14 cellular contexts compared by ENCODE assay signal in the genomic region with DNA sequence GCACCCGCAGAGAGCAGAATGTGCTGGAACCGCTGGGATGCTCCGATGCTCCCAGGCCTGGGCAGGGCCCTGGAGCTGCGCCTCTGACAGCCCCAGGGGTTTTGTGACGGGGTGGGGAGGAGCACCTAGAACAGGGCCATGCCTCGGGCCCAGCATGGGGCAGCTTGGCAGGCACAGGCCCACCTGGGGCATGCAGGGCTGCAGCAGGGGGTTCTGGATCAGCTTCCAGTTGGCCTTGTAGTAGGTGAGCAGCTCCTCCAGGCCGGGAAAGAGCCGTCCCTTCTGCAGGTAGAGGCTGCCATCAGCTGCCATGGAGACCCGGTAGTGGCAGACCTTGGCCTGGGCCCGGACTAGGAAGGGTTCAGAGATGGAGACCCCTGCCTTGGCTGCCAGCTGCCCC. TPM values are rescaled to one million over a fixed set of nuclear protein-coding genes. Genes with fewer than 3 reads are reported as not detected.
DNase-seq lines count a peak whose midpoint lies in the region; ATAC-seq and TF ChIP-seq lines count a peak whose summit lies in the region.
"Had no signal": no experiment of that assay in that cellular context is flagged by ENCODE, and none has a peak within 500 bp of the region (broad histone marks: within the 10 kb centered on the region; RNA-seq: fewer than 3 reads in every experiment).

No MANE protein-coding gene starts in this region.

- H3K36me3 ChIP-seq in breast epithelium (no peaks in the 10 kb centered on the region), RWPE2 (ENCODE audit: low read depth) (no peaks in the 10 kb centered on the region)

- peak overlapping the region; percentile 74 for H3K4me3 Mint-ChIP-seq in MCF 10A (ENCODE audit: unreplicated experiment)
- peak overlapping the region; percentile 69 for H3K4me3 Mint-ChIP-seq in stimulated activated memory B cell treated with anti-CD40 and anti-IgM and Interleukin-4, amounts not matched to agents 10 μg/mL and 1 μg/mL and 100 μg/mL, for 72 hours

- TF ChIP-seq POLR2A in breast epithelium (IDR thresholded peaks at IDR 0.05) = no peak

- H3K27me3 ChIP-seq in breast epithelium = peaks cover 0 to 17% of the 10 kb centered on the region in 2 donors
- H3K27me3 ChIP-seq in RWPE2 (ENCODE audit: insufficient read depth, poor library complexity, severe bottlenecking) = no peaks in the 10 kb centered on the region

- H3K36me3 Mint-ChIP-seq in MCF 10A (ENCODE audit: insufficient read depth, unreplicated experiment) = peaks cover 7% of the 10 kb centered on the region
- H3K36me3 Mint-ChIP-seq in stimulated activated memory B cell treated with anti-CD40 and anti-IgM and Interleukin-4, amounts not matched to agents 10 μg/mL and 1 μg/mL and 100 μg/mL, for 72 hours = no peaks in the 10 kb centered on the region

- ATAC-seq in RWPE2 (ENCODE audit: low read depth) (no peak), HG03175 (IDR thresholded peaks at IDR 0.05; ENCODE audit: unreplicated experiment) (no peak), GM19035 (IDR thresholded peaks at IDR 0.05; ENCODE audit: unreplicated experiment) (no peak)
- ATAC-seq in stimulated activated memory B cell treated with anti-CD40 and anti-IgM and Interleukin-4, amounts not matched to agents 10 μg/mL and 1 μg/mL and 100 μg/mL, for 72 hours = peak; percentile 40
- ATAC-seq: PC-3 had no signal

- no peaks in the 10 kb centered on the region for H3K9me3 Mint-ChIP-seq in MCF 10A (ENCODE audit: unreplicated experiment)
- H3K9me3 Mint-ChIP-seq in stimulated activated memory B cell treated with anti-CD40 and anti-IgM and Interleukin-4, amounts not matched to agents 10 μg/mL and 1 μg/mL and 100 μg/mL, for 72 hours = no peaks in the 10 kb centered on the region

- H3K27ac ChIP-seq in breast epithelium = no peak overlapping the region
- no peak overlapping the region for H3K27ac ChIP-seq in RWPE2 (ENCODE audit: poor library complexity, severe bottlenecking)

- CTCF ChIA-PET in MCF 10A (lab: Yijun Ruan, JAX) = interaction anchor here (0.5 to 0.7 kb wide), 2 partner anchors 33 to 375 kb away, joined by 3 read pairs; no protein-coding TSS in a partner anchor

- H3K4me3 ChIP-seq in breast epithelium = no peak overlapping the region
- H3K4me3 ChIP-seq in RWPE2 (ENCODE audit: severe bottlenecking) = no peak overlapping the region

- H3K9me3 ChIP-seq in breast epithelium (no peaks in the 10 kb centered on the region), RWPE2 (ENCODE audit: severe bottlenecking) (no peaks in the 10 kb centered on the region)

- POLR2A ChIA-PET in MCF 10A (lab: Yijun Ruan, JAX) = interaction anchor here (0.5 to 2.7 kb wide), 6 partner anchors 9 to 165 kb away, joined by 4 to 12 read pairs (median 6); partner anchors contain the start of genes ARFRP1, PPDPF, RTEL1 and ZGPAT

- no peaks in the 10 kb centered on the region for H3K27me3 Mint-ChIP-seq in MCF 10A (ENCODE audit: insufficient read depth, unreplicated experiment)
- H3K27me3 Mint-ChIP-seq in stimulated activated memory B cell treated with anti-CD40 and anti-IgM and Interleukin-4, amounts not matched to agents 10 μg/mL and 1 μg/mL and 100 μg/mL, for 72 hours = peaks cover 8% of the 10 kb centered on the region

- BruUV-seq in MCF 10A (replicated peaks; lab: Mats Ljungman, UMichigan) = no TSS peak

- DNase-seq in MCF 10A (ENCODE audit: unreplicated experiment) (no peak), breast epithelium (ENCODE audit: low spot score in 2 of 2) (no peak), RWPE2 (ENCODE audit: low spot score) (peak; percentile 89)
- DNase-seq: C1 segment of cervical spinal cord, GDM1, NCI-H187 treated with DMSO at 0.1 percent for 48 hours, NCI-H446 treated with DMSO at 0.1 percent for 48 hours, PC-3 had no signal

- no peak for TF ChIP-seq CTCF in MCF 10A (IDR thresholded peaks at IDR 0.05; ENCODE audit: unreplicated experiment)
- TF ChIP-seq CTCF in breast epithelium (IDR thresholded peaks at IDR 0.05) = no peak
- TF ChIP-seq CTCF in RWPE2 (IDR thresholded peaks at IDR 0.05; ENCODE audit: poor library complexity, severe bottlenecking) = no peak

- no peak overlapping the region for H3K27ac Mint-ChIP-seq in MCF 10A (ENCODE audit: low read depth, unreplicated experiment)
- H3K27ac Mint-ChIP-seq in stimulated activated memory B cell treated with anti-CD40 and anti-IgM and Interleukin-4, amounts not matched to agents 10 μg/mL and 1 μg/mL and 100 μg/mL, for 72 hours = peak overlapping the region; percentile 84

- intact Hi-C loops in MCF 10A (cut with micrococcal nuclease) = no loop called here
- intact Hi-C loops in breast epithelium (cut with DNase I; ENCODE audit: low total_unique reads) = no loop called here

- H3K4me1 Mint-ChIP-seq in MCF 10A (ENCODE audit: insufficient read depth, unreplicated experiment) = peaks cover 21% of the 10 kb centered on the region
- peaks cover 72% of the 10 kb centered on the region for H3K4me1 Mint-ChIP-seq in stimulated activated memory B cell treated with anti-CD40 and anti-IgM and Interleukin-4, amounts not matched to agents 10 μg/mL and 1 μg/mL and 100 μg/mL, for 72 hours

- H3K4me1 ChIP-seq in breast epithelium (peaks cover 0 to 7% of the 10 kb centered on the region in 2 donors), RWPE2 (ENCODE audit: insufficient read depth, poor library complexity, severe bottlenecking) (peaks cover 23% of the 10 kb centered on the region)

RNA-seq across cellular contexts. Expression of gene SRMS, which starts 4.4 kb away (rescaled TPM):
- total RNA-seq in MCF 10A (2022) = 0.81 and 1.4 TPM in 2 replicates
- total RNA-seq in breast epithelium = under 1 TPM in 2 of 3 donors, not detected in 1; 0.59 to 0.66 TPM
- total RNA-seq: A172, H4, LHCN-M2 had no signal

RNA-seq across cellular contexts. Expression of gene PTK6, which starts 6.0 kb away (rescaled TPM):
- total RNA-seq in MCF 10A (2022) = 3.8 and 4.4 TPM in 2 replicates
- 1 to 10 TPM in 1 of 3 donors, under 1 TPM in 2; 0.16 to 2.3 (median 0.88) TPM for total RNA-seq in breast epithelium
- total RNA-seq: H4 had no signal

RNA-seq across cellular contexts. Expression of gene FNDC11, which starts 10.8 kb away (rescaled TPM):
- total RNA-seq in MCF 10A (2022) = 2.4 and 3.9 TPM in 2 replicates
- total RNA-seq in breast epithelium = under 1 TPM; 0.29 to 0.33 (median 0.32) TPM
- total RNA-seq: H4 had no signal

RNA-seq across cellular contexts. Expression of gene PPDPF, which starts 22.6 kb away (rescaled TPM):
- total RNA-seq in MCF 10A (2022) (315 and 355 TPM in 2 replicates), breast epithelium (100 to 1,000 TPM in 2 of 3 donors, 10 to 100 TPM in 1; 71.8 to 151 (median 133) TPM)

RNA-seq across cellular contexts. Expression of gene HELZ2, which starts 30.9 kb away (rescaled TPM):
- total RNA-seq in MCF 10A (2022) (18.1 and 24.7 TPM in 2 replicates), breast epithelium (10 to 100 TPM in 2 of 3 donors, 1 to 10 TPM in 1; 9.9 to 22.6 (median 20.3) TPM)
